ENCODE assay signal across 39 cellular contexts in genomic region chr20:45218636-45219035, GRCh38. TPM values are rescaled to one million over a fixed set of nuclear protein-coding genes. Genes with fewer than 3 reads are reported as not detected.
"Had no signal": no experiment of that assay in that cellular context is flagged by ENCODE, and none has a peak within 500 bp of the region (broad histone marks: within the 10 kb centered on the region; RNA-seq: fewer than 3 reads in every experiment).

No MANE protein-coding gene starts in this region.

- FAIRE-seq: astrocyte, TTC549 had no signal

- H3K4me3 ChIP-seq: adrenal gland, body of pancreas, breast epithelium had no signal

- ATAC-seq: activated CD4-positive, alpha-beta T cell treated with anti-CD3 and anti-CD28 coated beads for 36 hours; activated CD4-positive, CD25-positive, alpha-beta regulatory T cell treated with anti-CD3 and anti-CD28 coated beads, Interleukin-2, amount 50 U/mL, for 24 hours; activated CD8-positive, alpha-beta memory T cell treated with anti-CD3 and anti-CD28 coated beads, Interleukin-2, amount 10 ng/mL, durations not matched to agents 7 days and 5 days; activated CD8-positive, alpha-beta T cell treated with anti-CD3 and anti-CD28 coated beads, Interleukin-2, amount 10 ng/mL, durations not matched to agents 7 days and 5 days; body of pancreas; WTC11 had no signal

- H3K4me1 ChIP-seq: adrenal gland, body of pancreas, breast epithelium had no signal

- DNase-seq: activated CD4-positive, alpha-beta memory T cell treated with anti-CD3 and anti-CD28 coated beads, Interleukin-2, amount 10 ng/mL, durations not matched to agents 7 days and 5 days; activated CD4-positive, alpha-beta T cell treated with anti-CD3 and anti-CD28 coated beads for 1 hour; activated CD4-positive, alpha-beta T cell treated with anti-CD3 and anti-CD28 coated beads for 36 hours; activated CD4-positive, alpha-beta T cell treated with anti-CD3 and anti-CD28 coated beads for 48 hours; activated CD4-positive, alpha-beta T cell treated with anti-CD3 and anti-CD28 coated beads, Interleukin-2, amount 10 ng/mL, durations not matched to agents 7 days and 5 days; activated CD4-positive, alpha-beta T cell treated with anti-CD3 and anti-CD28 coated beads, Interleukin-2, amount 50 U/mL, for 48 hours; activated CD4-positive, CD25-positive, alpha-beta regulatory T cell; activated CD8-positive, alpha-beta memory T cell treated with anti-CD3 and anti-CD28 coated beads for 24 hours; activated CD8-positive, alpha-beta memory T cell treated with anti-CD3 and anti-CD28 coated beads, Interleukin-2, amount 10 ng/mL, durations not matched to agents 7 days and 5 days; activated CD8-positive, alpha-beta memory T cell treated with anti-CD3 and anti-CD28 coated beads, Interleukin-2, amount 50 U/mL, for 48 hours; activated CD8-positive, alpha-beta T cell treated with anti-CD3 and anti-CD28 coated beads, Interleukin-2, amount 10 ng/mL, durations not matched to agents 7 days and 5 days; activated effector memory CD4-positive, alpha-beta T cell treated with Interleukin-2 at 50 U/mL for 16 hours; activated gamma-delta T cell; activated naive CD4-positive, alpha-beta T cell treated with anti-CD3 and anti-CD28 coated beads, Interleukin-2, amount 10 ng/mL, durations not matched to agents 7 days and 5 days; activated naive CD4-positive, alpha-beta T cell treated with Interleukin-2 at 50 U/mL for 16 hours; activated naive CD8-positive, alpha-beta T cell treated with anti-CD3 and anti-CD28 coated beads for 36 hours; activated T-cell treated with anti-CD3 and anti-CD28 coated beads, Interleukin-2, amount 50 U/mL, for 24 hours; activated T-cell treated with anti-CD3 and anti-CD28 coated beads, Interleukin-2, amount 50 U/mL, for 48 hours; adrenal gland; amniotic stem cell; aorta; body of pancreas; brain microvascular endothelial cell; central memory CD4-positive, alpha-beta T cell; T-helper 1 cell; T-helper 2 cell; T-helper 9 cell; WERI-Rb-1 had no signal

- H3K9me3 Mint-ChIP-seq: activated CD4-positive, alpha-beta memory T cell treated with anti-CD3 and anti-CD28 coated beads, Interleukin-2, amount 10 ng/mL, durations not matched to agents 7 days and 5 days; activated CD4-positive, alpha-beta T cell treated with anti-CD3 and anti-CD28 coated beads, Interleukin-2, amount 10 ng/mL, durations not matched to agents 7 days and 5 days; activated naive CD4-positive, alpha-beta T cell treated with anti-CD3 and anti-CD28 coated beads, Interleukin-2, amount 10 ng/mL, durations not matched to agents 7 days and 5 days; activated naive CD4-positive, alpha-beta T cell treated with anti-CD3 and anti-CD28 coated beads, Interleukin-2, amount 50 U/mL, for 24 hours; activated naive CD8-positive, alpha-beta T cell treated with anti-CD3 and anti-CD28 coated beads for 36 hours; activated T-cell treated with anti-CD3 and anti-CD28 coated beads, Interleukin-2, amount 50 U/mL, for 24 hours; activated T-helper 2 cell treated with anti-CD3 and anti-CD28 coated beads, Interferon-gamma antibody, Interleukin-2, Interleukin-4, amounts not matched to agents 10 μg/mL and 5 μg/mL and 100 μg/mL, durations not matched to agents 14 hours and 24 hours and 36 hours; T-helper 1 cell treated with Interleukin-12 subunit alpha and Interleukin-12 subunit beta and Interleukin-4 antibody, amounts not matched to agents 30 μg/mL and 1 μg/mL, for 36 hours; T-helper 2 cell treated with Interferon-gamma antibody and Interleukin-4, amounts not matched to agents 5 μg/mL and 100 μg/mL, for 36 hours; WTC11 had no signal

- H3K27ac ChIP-seq: adrenal gland, body of pancreas, brain microvascular endothelial cell, breast epithelium, WERI-Rb-1 had no signal

- H3K27ac Mint-ChIP-seq: activated CD4-positive, alpha-beta memory T cell treated with anti-CD3 and anti-CD28 coated beads, Interleukin-2, amount 10 ng/mL, durations not matched to agents 7 days and 5 days; activated CD4-positive, alpha-beta T cell treated with anti-CD3 and anti-CD28 coated beads for 36 hours; activated CD4-positive, alpha-beta T cell treated with anti-CD3 and anti-CD28 coated beads, Interleukin-2, amount 10 ng/mL, durations not matched to agents 7 days and 5 days; activated CD8-positive, alpha-beta memory T cell treated with anti-CD3 and anti-CD28 coated beads, Interleukin-2, amount 10 ng/mL, durations not matched to agents 7 days and 5 days; activated CD8-positive, alpha-beta T cell treated with anti-CD3 and anti-CD28 coated beads, Interleukin-2, amount 10 ng/mL, durations not matched to agents 7 days and 5 days; activated naive CD4-positive, alpha-beta T cell treated with anti-CD3 and anti-CD28 coated beads, Interleukin-2, amount 10 ng/mL, durations not matched to agents 7 days and 5 days; activated naive CD4-positive, alpha-beta T cell treated with anti-CD3 and anti-CD28 coated beads, Interleukin-2, amount 50 U/mL, for 24 hours; activated naive CD8-positive, alpha-beta T cell treated with anti-CD3 and anti-CD28 coated beads for 36 hours; activated T-cell treated with anti-CD3 and anti-CD28 coated beads, Interleukin-2, amount 50 U/mL, for 24 hours; activated T-helper 2 cell treated with anti-CD3 and anti-CD28 coated beads, Interferon-gamma antibody, Interleukin-2, Interleukin-4, amounts not matched to agents 10 μg/mL and 5 μg/mL and 100 μg/mL, durations not matched to agents 14 hours and 24 hours and 36 hours; T-helper 1 cell treated with Interleukin-12 subunit alpha and Interleukin-12 subunit beta and Interleukin-4 antibody, amounts not matched to agents 30 μg/mL and 1 μg/mL, for 36 hours; T-helper 2 cell treated with Interferon-gamma antibody and Interleukin-4, amounts not matched to agents 5 μg/mL and 100 μg/mL, for 36 hours; WTC11 had no signal

- H3K4me3 Mint-ChIP-seq: activated CD4-positive, alpha-beta memory T cell treated with anti-CD3 and anti-CD28 coated beads, Interleukin-2, amount 10 ng/mL, durations not matched to agents 7 days and 5 days; activated CD4-positive, alpha-beta T cell treated with anti-CD3 and anti-CD28 coated beads for 36 hours; activated CD4-positive, alpha-beta T cell treated with anti-CD3 and anti-CD28 coated beads, Interleukin-2, amount 10 ng/mL, durations not matched to agents 7 days and 5 days; activated CD8-positive, alpha-beta memory T cell treated with anti-CD3 and anti-CD28 coated beads, Interleukin-2, amount 10 ng/mL, durations not matched to agents 7 days and 5 days; activated CD8-positive, alpha-beta T cell treated with anti-CD3 and anti-CD28 coated beads, Interleukin-2, amount 10 ng/mL, durations not matched to agents 7 days and 5 days; activated naive CD4-positive, alpha-beta T cell treated with anti-CD3 and anti-CD28 coated beads, Interleukin-2, amount 10 ng/mL, durations not matched to agents 7 days and 5 days; activated naive CD4-positive, alpha-beta T cell treated with anti-CD3 and anti-CD28 coated beads, Interleukin-2, amount 50 U/mL, for 24 hours; activated naive CD8-positive, alpha-beta T cell treated with anti-CD3 and anti-CD28 coated beads for 36 hours; activated T-cell treated with anti-CD3 and anti-CD28 coated beads, Interleukin-2, amount 50 U/mL, for 24 hours; T-helper 1 cell treated with Interleukin-12 subunit alpha and Interleukin-12 subunit beta and Interleukin-4 antibody, amounts not matched to agents 30 μg/mL and 1 μg/mL, for 36 hours; T-helper 2 cell treated with Interferon-gamma antibody and Interleukin-4, amounts not matched to agents 5 μg/mL and 100 μg/mL, for 36 hours; WTC11 had no signal

- H3K27me3 ChIP-seq: adrenal gland, body of pancreas, brain microvascular endothelial cell had no signal

- H3K36me3 ChIP-seq: adrenal gland, brain microvascular endothelial cell, breast epithelium, WERI-Rb-1 had no signal

- H3K36me3 Mint-ChIP-seq: activated CD8-positive, alpha-beta memory T cell treated with anti-CD3 and anti-CD28 coated beads, Interleukin-2, amount 10 ng/mL, durations not matched to agents 7 days and 5 days; activated naive CD4-positive, alpha-beta T cell treated with anti-CD3 and anti-CD28 coated beads, Interleukin-2, amount 10 ng/mL, durations not matched to agents 7 days and 5 days; activated naive CD4-positive, alpha-beta T cell treated with anti-CD3 and anti-CD28 coated beads, Interleukin-2, amount 50 U/mL, for 24 hours; activated naive CD8-positive, alpha-beta T cell treated with anti-CD3 and anti-CD28 coated beads for 36 hours; WTC11 had no signal

- H3K4me1 Mint-ChIP-seq: activated CD4-positive, alpha-beta memory T cell treated with anti-CD3 and anti-CD28 coated beads, Interleukin-2, amount 10 ng/mL, durations not matched to agents 7 days and 5 days; activated CD4-positive, alpha-beta T cell treated with anti-CD3 and anti-CD28 coated beads for 36 hours; activated CD4-positive, alpha-beta T cell treated with anti-CD3 and anti-CD28 coated beads, Interleukin-2, amount 10 ng/mL, durations not matched to agents 7 days and 5 days; activated CD8-positive, alpha-beta memory T cell treated with anti-CD3 and anti-CD28 coated beads, Interleukin-2, amount 10 ng/mL, durations not matched to agents 7 days and 5 days; activated naive CD4-positive, alpha-beta T cell treated with anti-CD3 and anti-CD28 coated beads, Interleukin-2, amount 10 ng/mL, durations not matched to agents 7 days and 5 days; activated naive CD4-positive, alpha-beta T cell treated with anti-CD3 and anti-CD28 coated beads, Interleukin-2, amount 50 U/mL, for 24 hours; activated naive CD8-positive, alpha-beta T cell treated with anti-CD3 and anti-CD28 coated beads for 36 hours; WTC11 had no signal

- H3K9me3 ChIP-seq: adrenal gland, body of pancreas, breast epithelium had no signal

RNA-seq across cellular contexts. Expression of gene SEMG2, which starts 2.5 kb away (rescaled TPM):
- total RNA-seq: activated CD4-positive, alpha-beta memory T cell treated with anti-CD3 and anti-CD28 coated beads, Interleukin-2, amount 10 ng/mL, durations not matched to agents 7 days and 5 days; activated CD4-positive, alpha-beta T cell treated with anti-CD3 and anti-CD28 coated beads for 36 hours; activated CD4-positive, alpha-beta T cell treated with anti-CD3 and anti-CD28 coated beads, Interleukin-2, amount 10 ng/mL, durations not matched to agents 7 days and 5 days; activated CD8-positive, alpha-beta memory T cell treated with anti-CD3 and anti-CD28 coated beads, Interleukin-2, amount 10 ng/mL, durations not matched to agents 7 days and 5 days; activated CD8-positive, alpha-beta T cell treated with anti-CD3 and anti-CD28 coated beads, Interleukin-2, amount 10 ng/mL, durations not matched to agents 7 days and 5 days; activated naive CD8-positive, alpha-beta T cell treated with anti-CD3 and anti-CD28 coated beads for 36 hours; activated T-helper 2 cell treated with anti-CD3 and anti-CD28 coated beads, Interferon-gamma antibody, Interleukin-2, Interleukin-4, amounts not matched to agents 10 μg/mL and 5 μg/mL and 100 μg/mL, durations not matched to agents 14 hours and 24 hours and 36 hours; adrenal gland; aorta; astrocyte; body of pancreas; cardiac septum; cerebellum; WTC11 had no signal
- polyA plus RNA-seq: adrenal gland, aorta had no signal

RNA-seq across cellular contexts. Expression of gene SEMG1, which starts 11.8 kb away (rescaled TPM):
- total RNA-seq: activated CD4-positive, alpha-beta memory T cell treated with anti-CD3 and anti-CD28 coated beads, Interleukin-2, amount 10 ng/mL, durations not matched to agents 7 days and 5 days; activated CD4-positive, alpha-beta T cell treated with anti-CD3 and anti-CD28 coated beads for 36 hours; activated CD4-positive, alpha-beta T cell treated with anti-CD3 and anti-CD28 coated beads, Interleukin-2, amount 10 ng/mL, durations not matched to agents 7 days and 5 days; activated CD8-positive, alpha-beta memory T cell treated with anti-CD3 and anti-CD28 coated beads, Interleukin-2, amount 10 ng/mL, durations not matched to agents 7 days and 5 days; activated CD8-positive, alpha-beta T cell treated with anti-CD3 and anti-CD28 coated beads, Interleukin-2, amount 10 ng/mL, durations not matched to agents 7 days and 5 days; activated naive CD8-positive, alpha-beta T cell treated with anti-CD3 and anti-CD28 coated beads for 36 hours; activated T-helper 2 cell treated with anti-CD3 and anti-CD28 coated beads, Interferon-gamma antibody, Interleukin-2, Interleukin-4, amounts not matched to agents 10 μg/mL and 5 μg/mL and 100 μg/mL, durations not matched to agents 14 hours and 24 hours and 36 hours; adrenal gland; aorta; astrocyte; body of pancreas; cardiac septum; cerebellum had no signal
- polyA plus RNA-seq: aorta had no signal

RNA-seq across cellular contexts. Expression of gene SLPI, which starts 35.7 kb away (rescaled TPM):
- total RNA-seq: activated CD4-positive, alpha-beta T cell treated with anti-CD3 and anti-CD28 coated beads for 36 hours; activated CD8-positive, alpha-beta memory T cell treated with anti-CD3 and anti-CD28 coated beads, Interleukin-2, amount 10 ng/mL, durations not matched to agents 7 days and 5 days; activated CD8-positive, alpha-beta T cell treated with anti-CD3 and anti-CD28 coated beads, Interleukin-2, amount 10 ng/mL, durations not matched to agents 7 days and 5 days; activated naive CD8-positive, alpha-beta T cell treated with anti-CD3 and anti-CD28 coated beads for 36 hours; activated T-helper 2 cell treated with anti-CD3 and anti-CD28 coated beads, Interferon-gamma antibody, Interleukin-2, Interleukin-4, amounts not matched to agents 10 μg/mL and 5 μg/mL and 100 μg/mL, durations not matched to agents 14 hours and 24 hours and 36 hours had no signal

RNA-seq across cellular contexts. Expression of gene PI3, which starts 43.9 kb away (rescaled TPM):
- total RNA-seq: activated CD4-positive, alpha-beta memory T cell treated with anti-CD3 and anti-CD28 coated beads, Interleukin-2, amount 10 ng/mL, durations not matched to agents 7 days and 5 days; activated CD4-positive, alpha-beta T cell treated with anti-CD3 and anti-CD28 coated beads for 36 hours; activated CD4-positive, alpha-beta T cell treated with anti-CD3 and anti-CD28 coated beads, Interleukin-2, amount 10 ng/mL, durations not matched to agents 7 days and 5 days; activated CD8-positive, alpha-beta memory T cell treated with anti-CD3 and anti-CD28 coated beads, Interleukin-2, amount 10 ng/mL, durations not matched to agents 7 days and 5 days; activated CD8-positive, alpha-beta T cell treated with anti-CD3 and anti-CD28 coated beads, Interleukin-2, amount 10 ng/mL, durations not matched to agents 7 days and 5 days; activated naive CD8-positive, alpha-beta T cell treated with anti-CD3 and anti-CD28 coated beads for 36 hours; activated T-helper 2 cell treated with anti-CD3 and anti-CD28 coated beads, Interferon-gamma antibody, Interleukin-2, Interleukin-4, amounts not matched to agents 10 μg/mL and 5 μg/mL and 100 μg/mL, durations not matched to agents 14 hours and 24 hours and 36 hours; adrenal gland; astrocyte; body of pancreas; cerebellum; WTC11 had no signal
